22 cellular contexts compared by ENCODE assay signal in genomic region chr3:49626796-49627195, GRCh38.
"Had no signal": no experiment of that assay in that cellular context is flagged by ENCODE, and none has a peak within 500 bp of the region (broad histone marks: within the 10 kb centered on the region; RNA-seq: fewer than 3 reads in every experiment).

No MANE protein-coding gene starts in this region.

- H3K9me3 ChIP-seq: SK-N-SH had no signal

- H3K27ac Mint-ChIP-seq: IgD-negative memory B cell had no signal

- H3K27ac ChIP-seq: HL-60, KMS-11, RWPE1 had no signal

- H3K4me3 ChIP-seq: K562 had no signal

- DNase-seq: Kasumi-1, MM.1S, NCI-H1105, NCI-H1417, NCI-H1436 treated with DMSO at 0.1 percent for 48 hours, NCI-H1694, NCI-H187 treated with DMSO at 0.1 percent for 48 hours, NCI-H2029 treated with DMSO at 0.1 percent for 48 hours, NCI-H2171 treated with DMSO at 0.1 percent for 48 hours, NCI-H524 treated with DMSO at 0.1 percent for 48 hours, NCI-H69, NCI-H774, PC-3, SHP77, SK-N-SH, SW 1271 had no signal

- ATAC-seq: K562, Panc1, PC-3 had no signal

- H3K4me3 Mint-ChIP-seq: IgD-negative memory B cell had no signal

- H3K36me3 Mint-ChIP-seq: IgD-negative memory B cell had no signal
